8 cellular contexts compared by ENCODE assay signal in genomic region chr19:24033308-24033961, GRCh38. TPM values are rescaled to one million over a fixed set of nuclear protein-coding genes. Genes with fewer than 3 reads are reported as not detected.
DNase-seq lines count a peak whose midpoint lies in the region; ATAC-seq and TF ChIP-seq lines count a peak whose summit lies in the region.

No MANE protein-coding gene starts in this region.

- peak overlapping the region; percentile 98 for H3K27ac ChIP-seq in GM23248
- peak overlapping the region; percentile 70 to 96 (median 91) for H3K27ac ChIP-seq in gastroesophageal sphincter
- peak overlapping the region; percentile 81 for H3K27ac ChIP-seq in neutrophil
- peak overlapping the region; percentile 92 for H3K27ac ChIP-seq in substantia nigra (ENCODE audit: low read depth, low read length, poor library complexity, severe bottlenecking)

- H2AFZ ChIP-seq in GM23248 = peak overlapping the region; percentile 96

- peaks cover 43% of the 10 kb centered on the region for H3K79me2 ChIP-seq in GM23248 (ENCODE audit: insufficient read depth)

- H4K20me1 ChIP-seq in GM23248 (ENCODE audit: insufficient read depth) = no peaks in the 10 kb centered on the region

- H3F3A ChIP-seq in GM23248 (ENCODE audit: insufficient read depth) = peaks cover 26% of the 10 kb centered on the region

- 1 to 2% methylated on average over 39 to 40 of the region's 40 CpGs for WGBS in GM23248 (ENCODE audit: low coverage in 1 of 2, low lambda C conversion rate in 2 of 2, missing lambda C conversion rate in 2 of 2), 2 experiments
- no CpG with 5 or more reads among the region's 40 CpGs for WGBS in gastroesophageal sphincter (ENCODE audit: low coverage in 1 of 2), 2 donors

- H3K27me3 ChIP-seq in GM23248 (replicated peaks; ENCODE audit: insufficient read depth) (no peaks in the 10 kb centered on the region), gastroesophageal sphincter (no peaks in the 10 kb centered on the region), neutrophil (no peaks in the 10 kb centered on the region)

- H3K9me2 ChIP-seq in GM23248 (ENCODE audit: insufficient read depth) = no peaks in the 10 kb centered on the region

- peak; percentile 67 to 69 for TF ChIP-seq POLR2A in gastroesophageal sphincter (IDR thresholded peaks at IDR 0.05)

- no peak for TF ChIP-seq EP300 in gastroesophageal sphincter (IDR thresholded peaks at IDR 0.05)

- DNase-seq in EH (ENCODE audit: low read depth) = peak; percentile 95
- peak; percentile 96 for DNase-seq in GM23248
- DNase-seq in Kasumi-1 (lab: John Stamatoyannopoulos, UW) = peak; percentile 94 to 96
- DNase-seq in SIG-M5 (lab: John Stamatoyannopoulos, UW) = peak; percentile 20
- peak; percentile 85 for DNase-seq in activated naive CD4-positive, alpha-beta T cell treated with Interleukin-2 at 50 U/mL for 16 hours
- peak; percentile 43 to 91 (median 79) for DNase-seq in substantia nigra (lab: John Stamatoyannopoulos, UW)

- H3K36me3 ChIP-seq in GM23248 (ENCODE audit: low read depth) (0 out of 2 replicates have a peak, but pooled peaks cover 1% of the 10 kb centered on the region), gastroesophageal sphincter (peaks cover 0 to 21% of the 10 kb centered on the region in 2 donors), neutrophil (peaks cover 4% of the 10 kb centered on the region)

- H3K9ac ChIP-seq in GM23248 = peak overlapping the region; percentile 99

- in situ Hi-C loops in GM23248 (cut with MboI) = no loop called here

- H3K4me2 ChIP-seq in GM23248 (ENCODE audit: unreplicated experiment) = peak overlapping the region; percentile 85

- H3K4me3 ChIP-seq in GM23248 (peak overlapping the region; percentile 87), gastroesophageal sphincter (peak overlapping the region; percentile 55 to 89), neutrophil (ENCODE audit: low read depth in 1 of 2, low read length in 1 of 2) (peak overlapping the region; percentile 62 to 74)

- TF ChIP-seq CTCF in gastroesophageal sphincter (IDR thresholded peaks at IDR 0.05) (peak in 1 of 4 experiments; percentile 41), neutrophil (IDR thresholded peaks at IDR 0.05) (no peak)

- peaks cover 19% of the 10 kb centered on the region for H3K4me1 ChIP-seq in GM23248 (ENCODE audit: insufficient read depth)
- peaks cover 0 to 45% (median 18%) of the 10 kb centered on the region in 3 donors for H3K4me1 ChIP-seq in gastroesophageal sphincter
- H3K4me1 ChIP-seq in neutrophil (ENCODE audit: control insufficient read depth in 1 of 2, insufficient read depth in 1 of 2, low read depth in 1 of 2, low read length in 1 of 2) = peaks cover 19 to 28% of the 10 kb centered on the region in 2 experiments

- ATAC-seq in gastroesophageal sphincter = peak; percentile 99

- H3K9me3 ChIP-seq in GM23248 (ENCODE audit: low read depth) (no peaks in the 10 kb centered on the region), gastroesophageal sphincter (no peaks in the 10 kb centered on the region), neutrophil (no peaks in the 10 kb centered on the region)

RNA-seq across cellular contexts. Expression of gene ZNF254, which starts 53.6 kb away (rescaled TPM):
- total RNA-seq in GM23248 (2014; rRNA removed; shearing (Covaris generic)) = 4.2 and 4.5 TPM in 2 replicates
- polyA plus RNA-seq in GM23248 (2016; fragmentation: Nextera tagmentation; extraction: Ambion mirVana) = 3.2 and 4.0 TPM in 2 replicates
- total RNA-seq in gastroesophageal sphincter = 10 to 100 TPM; 10.0 to 22.6 (median 13.5) TPM

Comparison
In these comparisons a context has a peak if more than half of its experiments do, and no peak if none do; other contexts are left out.
1. Peak in every context shown above with its lines: DNase-seq, ATAC-seq, H3K4me3 ChIP-seq and H3K27ac ChIP-seq.
2. DNase-seq: peak in every context shown above with its lines; median percentile 96 in GM23248; 95 in EH; 95 in Kasumi-1; 85 in activated naive CD4-positive, alpha-beta T cell treated with Interleukin-2 at 50 U/mL for 16 hours; 79 in substantia nigra; 20 in SIG-M5.